In the genomic region with DNA sequence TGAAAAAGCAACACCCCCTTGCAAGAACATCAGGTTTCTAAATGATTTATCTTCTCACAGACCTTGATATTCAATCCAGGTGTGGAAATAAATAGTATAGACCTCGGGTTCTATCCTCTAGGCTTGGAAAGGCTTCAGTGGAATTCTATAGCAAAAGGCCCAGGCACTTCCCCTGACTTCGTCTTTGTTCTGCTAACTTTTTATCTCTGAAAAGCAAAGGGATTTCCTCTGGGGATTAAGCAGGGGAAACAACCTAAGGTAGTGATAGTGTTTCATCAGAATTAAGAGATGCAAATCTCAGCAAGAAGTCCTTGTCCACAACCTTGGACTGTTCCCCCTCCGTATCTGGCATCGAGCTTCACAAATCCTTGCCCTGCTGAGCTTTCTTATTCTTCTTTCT, we compare ENCODE assay signal across 24 cellular contexts.
"Had no signal": no experiment of that assay in that cellular context is flagged by ENCODE, and none has a peak within 500 bp of the region (broad histone marks: within the 10 kb centered on the region; RNA-seq: fewer than 3 reads in every experiment).

No MANE protein-coding gene starts in this region.

- H3K4me3 ChIP-seq: breast epithelium, colonic mucosa, dorsolateral prefrontal cortex, left ventricle myocardium inferior, pancreas, psoas muscle, right atrium auricular region, spleen, testis, vagina had no signal

- H3K9me3 ChIP-seq: breast epithelium, colonic mucosa, left ventricle myocardium inferior, pancreas, psoas muscle, right atrium auricular region, spleen, testis, vagina had no signal

- H3K36me3 ChIP-seq: breast epithelium, colonic mucosa, left ventricle myocardium inferior, pancreas, right atrium auricular region, spleen, vagina had no signal

- DNase-seq: activated B cell treated with CpG ODN at 0.5 μM for 24 hours; activated CD4-positive, alpha-beta T cell treated with anti-CD3 and anti-CD28 coated beads for 36 hours; activated CD4-positive, alpha-beta T cell treated with anti-CD3 and anti-CD28 coated beads, Interleukin-2, amount 50 U/mL, for 4 hours; activated CD8-positive, alpha-beta memory T cell treated with anti-CD3 and anti-CD28 coated beads for 24 hours; activated CD8-positive, alpha-beta memory T cell treated with anti-CD3 and anti-CD28 coated beads, Interleukin-2, amount 50 U/mL, for 4 hours; activated T-cell treated with anti-CD3 and anti-CD28 coated beads, Interleukin-2, amount 50 U/mL, for 24 hours; amniotic stem cell; colonic mucosa; dorsolateral prefrontal cortex; left ventricle myocardium inferior; natural killer cell; pancreas; psoas muscle; spleen; stimulated activated CD4-positive, alpha-beta T cell treated with anti-CD3 and anti-CD28 coated beads, Interleukin-4, amount 100 ng/mL, for 1 hour; stimulated activated naive CD4-positive, alpha-beta T cell; T-helper 17 cell; testis; trophoblast cell had no signal

- H3K4me1 ChIP-seq: breast epithelium, colonic mucosa, left ventricle myocardium inferior, pancreas, psoas muscle, right atrium auricular region, testis had no signal

- H3K27ac ChIP-seq: breast epithelium, colonic mucosa, dorsolateral prefrontal cortex, epithelial cell of prostate, left ventricle myocardium inferior, pancreas, psoas muscle, right atrium auricular region, spleen, testis, vagina had no signal

- ATAC-seq: activated T-helper 17 cell treated with anti-CD3 and anti-CD28 coated beads, Interleukin-2, amount 50 U/mL, for 72 hours; natural killer cell; pancreas; psoas muscle; T-helper 17 cell had no signal

- H3K27me3 ChIP-seq: breast epithelium, colonic mucosa, dorsolateral prefrontal cortex, pancreas, right atrium auricular region, spleen, testis, vagina had no signal
